ENCODE assay signal across 16 cellular contexts in the genomic region with DNA sequence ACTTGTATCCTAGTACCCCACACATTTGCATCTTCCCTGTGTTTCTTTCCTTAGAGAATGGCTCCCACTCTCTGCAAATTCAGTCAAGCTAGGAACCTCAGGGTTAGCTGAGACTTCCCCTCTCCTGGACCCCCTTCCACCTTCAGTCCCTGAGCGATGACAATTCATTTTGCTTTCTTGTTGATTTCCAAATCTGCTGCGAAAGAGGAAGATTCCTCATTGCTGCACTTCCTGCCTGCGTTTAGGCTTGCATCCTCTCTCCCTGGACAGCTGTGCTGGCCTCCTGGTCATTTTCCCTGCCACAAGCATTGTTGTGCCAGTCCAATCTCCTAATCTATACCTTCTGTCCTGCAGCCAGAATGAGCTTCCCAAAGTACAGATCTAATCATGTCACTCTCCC. TPM values are rescaled to one million over a fixed set of nuclear protein-coding genes. Genes with fewer than 3 reads are reported as not detected.
"Had no signal": no experiment of that assay in that cellular context is flagged by ENCODE, and none has a peak within 500 bp of the region (broad histone marks: within the 10 kb centered on the region; RNA-seq: fewer than 3 reads in every experiment).

No MANE protein-coding gene starts in this region.

- ATAC-seq: activated CD8-positive, alpha-beta T cell treated with anti-CD3 and anti-CD28 coated beads for 36 hours; activated T-helper 17 cell treated with anti-CD3 and anti-CD28 coated beads, Interleukin-2, amount 50 U/mL, for 72 hours; body of pancreas; left ventricle myocardium superior had no signal

- H3K27ac Mint-ChIP-seq: activated CD8-positive, alpha-beta T cell treated with anti-CD3 and anti-CD28 coated beads for 36 hours; activated naive CD4-positive, alpha-beta T cell treated with anti-CD3 and anti-CD28 coated beads for 36 hours; activated T-helper 17 cell treated with anti-CD3 and anti-CD28 coated beads, Interleukin-2, amount 50 U/mL, for 72 hours had no signal

- H3K4me1 ChIP-seq: body of pancreas had no signal

- H3K4me3 ChIP-seq: body of pancreas, dorsolateral prefrontal cortex had no signal

- DNase-seq: activated CD4-positive, alpha-beta T cell treated with anti-CD3 and anti-CD28 coated beads for 48 hours; activated CD4-positive, CD25-positive, alpha-beta regulatory T cell; activated CD8-positive, alpha-beta T cell treated with anti-CD3 and anti-CD28 coated beads for 36 hours; activated naive CD4-positive, alpha-beta T cell treated with anti-CD3 and anti-CD28 coated beads for 36 hours; activated T-cell treated with anti-CD3 and anti-CD28 coated beads, Interleukin-2, amount 50 U/mL, for 1 hour; body of pancreas; dorsolateral prefrontal cortex; foreskin fibroblast; left ventricle myocardium superior; stimulated activated CD4-positive, alpha-beta T cell treated with anti-CD3 and anti-CD28 coated beads, Interleukin-12 subunit alpha, Interleukin-12 subunit beta, amount 100 ng/mL, for 4 hours; stimulated activated CD4-positive, alpha-beta T cell treated with anti-CD3 and anti-CD28 coated beads, Interleukin-1b, Interleukin-23, amount 100 ng/mL, for 48 hours; stimulated activated CD8-positive, alpha-beta memory T cell treated with anti-CD3 and anti-CD28 coated beads, Interleukin-4, amount 100 ng/mL, for 48 hours; stimulated activated naive CD4-positive, alpha-beta T cell had no signal

- H3K4me3 Mint-ChIP-seq: activated CD8-positive, alpha-beta T cell treated with anti-CD3 and anti-CD28 coated beads for 36 hours; activated naive CD4-positive, alpha-beta T cell treated with anti-CD3 and anti-CD28 coated beads for 36 hours; activated T-helper 17 cell treated with anti-CD3 and anti-CD28 coated beads, Interleukin-2, amount 50 U/mL, for 72 hours had no signal

- H3K4me1 Mint-ChIP-seq: activated T-helper 17 cell treated with anti-CD3 and anti-CD28 coated beads, Interleukin-2, amount 50 U/mL, for 72 hours had no signal

- H3K27ac ChIP-seq: body of pancreas, dorsolateral prefrontal cortex, epithelial cell of prostate had no signal

- H3K9me3 ChIP-seq: body of pancreas had no signal

- H3K27me3 ChIP-seq: body of pancreas had no signal

RNA-seq across cellular contexts. Expression of gene DGKG, which starts 12.3 kb away (rescaled TPM):
- polyA plus RNA-seq: neural cell had no signal
